8 cellular contexts compared by ENCODE assay signal in genomic region chr1:158095737-158096335, GRCh38.
A peak's percentile ranks its signal among the peaks of the same experiment; 100 is the strongest.
DNase-seq lines count a peak whose midpoint lies in the region; ATAC-seq and TF ChIP-seq lines count a peak whose summit lies in the region.

No MANE protein-coding gene starts in this region.

- no peaks in the 10 kb centered on the region for H3K79me2 ChIP-seq in PC-9 (ENCODE audit: low read depth)

- H3K9me2 ChIP-seq in PC-9 (ENCODE audit: insufficient read depth), result no peaks in the 10 kb centered on the region

- no peaks in the 10 kb centered on the region for H3K4me1 ChIP-seq in CD8-positive, alpha-beta T cell (ENCODE audit: insufficient read depth, low read length)
- H3K4me1 ChIP-seq in PC-9 (replicated peaks; ENCODE audit: insufficient read depth), result no peaks in the 10 kb centered on the region
- peaks cover 5% of the 10 kb centered on the region for H3K4me1 ChIP-seq in endodermal cell (ENCODE audit: control insufficient read depth, insufficient read depth, low read length)

- no peak overlapping the region for H3K27ac Mint-ChIP-seq in CD8-positive, alpha-beta T cell
- H3K27ac Mint-ChIP-seq in endodermal cell, result no peak overlapping the region
- no peak overlapping the region for H3K27ac Mint-ChIP-seq in natural killer cell treated with Interleukin-12 subunit alpha and Interleukin-12 subunit beta and Interleukin-15 and Interleukin-18, amount 100 ng/mL, for 72 hours

- peak; percentile 55 for ATAC-seq in CD8-positive, alpha-beta T cell
- peak; percentile 55 for ATAC-seq in GM21360 (IDR thresholded peaks at IDR 0.05; ENCODE audit: unreplicated experiment)
- peak; percentile 63 to 66 for ATAC-seq in natural killer cell treated with Interleukin-12 subunit alpha and Interleukin-12 subunit beta and Interleukin-15 and Interleukin-18, amount 100 ng/mL, for 72 hours
- ATAC-seq in GM18505 (IDR thresholded peaks at IDR 0.05; ENCODE audit: unreplicated experiment), result no peak
- no peak for ATAC-seq in GM21786 (IDR thresholded peaks at IDR 0.05; ENCODE audit: unreplicated experiment)
- no peak for ATAC-seq in GM21619 (IDR thresholded peaks at IDR 0.05; ENCODE audit: unreplicated experiment)

- TF ChIP-seq CTCF in CD8-positive, alpha-beta T cell (IDR thresholded peaks at IDR 0.05), result peak; percentile 22
- TF ChIP-seq CTCF in PC-9 (conservative IDR thresholded peaks at IDR 0.05) (peak; percentile 64), endodermal cell (conservative IDR thresholded peaks at IDR 0.05) (peak; percentile 95)

- DNase-seq in CD8-positive, alpha-beta T cell, result peak in 2 of 7 experiments; percentile 10 to 26
- no peak for DNase-seq in PC-9
- DNase-seq in endodermal cell, result peak; percentile 80
- DNase-seq in natural killer cell treated with Interleukin-12 subunit alpha and Interleukin-12 subunit beta and Interleukin-15 and Interleukin-18, amount 100 ng/mL, for 72 hours (ENCODE audit: low spot score), result no peak

- WGBS in endodermal cell (ENCODE audit: insufficient coverage in 1 of 2, insufficient read length in 1 of 2), 2 experiments, result 85 to 89% methylated on average over 3 to 4 of the region's 4 CpGs

- no peaks in the 10 kb centered on the region for H3K4me1 Mint-ChIP-seq in CD8-positive, alpha-beta T cell (ENCODE audit: low read depth)
- H3K4me1 Mint-ChIP-seq in endodermal cell, result peaks cover 19% of the 10 kb centered on the region
- no peaks in the 10 kb centered on the region for H3K4me1 Mint-ChIP-seq in natural killer cell treated with Interleukin-12 subunit alpha and Interleukin-12 subunit beta and Interleukin-15 and Interleukin-18, amount 100 ng/mL, for 72 hours (ENCODE audit: low read depth in 2 of 2)

- no peak overlapping the region for H3K4me2 ChIP-seq in PC-9

- no peaks in the 10 kb centered on the region for H3K36me3 ChIP-seq in CD8-positive, alpha-beta T cell (ENCODE audit: insufficient read depth, low read length)
- no peaks in the 10 kb centered on the region for H3K36me3 ChIP-seq in PC-9 (ENCODE audit: low read depth)
- H3K36me3 ChIP-seq in endodermal cell (ENCODE audit: control insufficient read depth, insufficient read depth, low read length), result peaks cover 15% of the 10 kb centered on the region

- no peak for TF ChIP-seq POLR2A in GM18505 (IDR thresholded peaks at IDR 0.05; ENCODE audit: borderline replicate concordance, extremely low read depth, insufficient read depth, insufficient read length)

- no peaks in the 10 kb centered on the region for H3F3A ChIP-seq in PC-9 (ENCODE audit: insufficient read depth, low read depth)

- H3K27me3 Mint-ChIP-seq in CD8-positive, alpha-beta T cell (ENCODE audit: low read depth), result no peaks in the 10 kb centered on the region
- H3K27me3 Mint-ChIP-seq in endodermal cell (ENCODE audit: insufficient read depth), result peaks cover 2% of the 10 kb centered on the region
- H3K27me3 Mint-ChIP-seq in natural killer cell treated with Interleukin-12 subunit alpha and Interleukin-12 subunit beta and Interleukin-15 and Interleukin-18, amount 100 ng/mL, for 72 hours, result peaks cover 0 to 4% of the 10 kb centered on the region in 2 donors

- no peak overlapping the region for H2AFZ ChIP-seq in PC-9

- H3K4me3 Mint-ChIP-seq in CD8-positive, alpha-beta T cell, result no peak overlapping the region
- no peak overlapping the region for H3K4me3 Mint-ChIP-seq in endodermal cell
- H3K4me3 Mint-ChIP-seq in natural killer cell treated with Interleukin-12 subunit alpha and Interleukin-12 subunit beta and Interleukin-15 and Interleukin-18, amount 100 ng/mL, for 72 hours, result no peak overlapping the region

- H3K36me3 Mint-ChIP-seq in CD8-positive, alpha-beta T cell, result no peaks in the 10 kb centered on the region
- H3K36me3 Mint-ChIP-seq in endodermal cell (ENCODE audit: low read depth), result peaks cover 22% of the 10 kb centered on the region
- no peaks in the 10 kb centered on the region for H3K36me3 Mint-ChIP-seq in natural killer cell treated with Interleukin-12 subunit alpha and Interleukin-12 subunit beta and Interleukin-15 and Interleukin-18, amount 100 ng/mL, for 72 hours

- CTCF ChIA-PET in CD8-positive, alpha-beta T cell (lab: Charles Lee), result interaction anchor here (0.6 to 4.3 kb wide), 6 partner anchors 9 to 976 kb away, joined by 3 to 59 read pairs (median 4); no protein-coding TSS in a partner anchor
- CTCF ChIA-PET in PC-9 (lab: Charles Lee), result interaction anchor here (1.1 kb wide), 1 partner anchor 22 kb away, joined by 3 read pairs; no protein-coding TSS in a partner anchor

- POLR2A ChIA-PET in CD8-positive, alpha-beta T cell (lab: Charles Lee), result no interaction called here
- POLR2A ChIA-PET in PC-9 (lab: Charles Lee; ENCODE audit: unreplicated experiment), result no interaction called here

- no peaks in the 10 kb centered on the region for H3K9me3 ChIP-seq in CD8-positive, alpha-beta T cell (ENCODE audit: low read length)
- no peaks in the 10 kb centered on the region for H3K9me3 ChIP-seq in PC-9 (ENCODE audit: insufficient read depth, low read depth)
- H3K9me3 ChIP-seq in endodermal cell (ENCODE audit: control insufficient read depth, low read length), result no peaks in the 10 kb centered on the region

- no peak overlapping the region for H3K27ac ChIP-seq in CD8-positive, alpha-beta T cell (ENCODE audit: low read depth, low read length)
- no peak overlapping the region for H3K27ac ChIP-seq in PC-9
- no peak overlapping the region for H3K27ac ChIP-seq in endodermal cell (ENCODE audit: low read depth, low read length)

- no peak overlapping the region for H3K4me3 ChIP-seq in CD8-positive, alpha-beta T cell (ENCODE audit: low read depth, low read length)
- H3K4me3 ChIP-seq in PC-9, result no peak overlapping the region
- H3K4me3 ChIP-seq in endodermal cell (ENCODE audit: low read length), result no peak overlapping the region

- intact Hi-C loops in CD8-positive, alpha-beta T cell (cut with DNase I, micrococcal nuclease), result loop anchor here (1.0 to 2.0 kb wide), 3 partner anchors 17 to 29 kb away; no protein-coding TSS in a partner anchor
- intact Hi-C loops in PC-9 (cut with micrococcal nuclease; ENCODE audit: unreplicated experiment), result no loop called here

- no peaks in the 10 kb centered on the region for H4K20me1 ChIP-seq in PC-9 (ENCODE audit: insufficient read depth)

- no peaks in the 10 kb centered on the region for H3K27me3 ChIP-seq in CD8-positive, alpha-beta T cell (ENCODE audit: insufficient read depth, low read length)
- no peaks in the 10 kb centered on the region for H3K27me3 ChIP-seq in PC-9 (ENCODE audit: insufficient read depth, low read depth)
- H3K27me3 ChIP-seq in endodermal cell (ENCODE audit: control insufficient read depth, insufficient read depth, low read length, poor library complexity, severe bottlenecking), result no peaks in the 10 kb centered on the region

- H3K9me3 Mint-ChIP-seq in CD8-positive, alpha-beta T cell, result no peaks in the 10 kb centered on the region
- H3K9me3 Mint-ChIP-seq in endodermal cell, result no peaks in the 10 kb centered on the region
- H3K9me3 Mint-ChIP-seq in natural killer cell treated with Interleukin-12 subunit alpha and Interleukin-12 subunit beta and Interleukin-15 and Interleukin-18, amount 100 ng/mL, for 72 hours, result no peaks in the 10 kb centered on the region

- no TSS peak for BruUV-seq in PC-9 (replicated peaks; lab: Mats Ljungman, UMichigan)

- no peak overlapping the region for H3K9ac ChIP-seq in endodermal cell (ENCODE audit: extremely low read depth, low read length, poor library complexity, severe bottlenecking)

Comparison
In these comparisons a context has a peak if more than half of its experiments do, and no peak if none do; other contexts are left out.
1. ATAC-seq: peak in CD8-positive, alpha-beta T cell (single experiment), GM21360 (single experiment) and natural killer cell treated with Interleukin-12 subunit alpha and Interleukin-12 subunit beta and Interleukin-15 and Interleukin-18, amount 100 ng/mL, for 72 hours (2 of 2); none in GM18505 (single experiment), GM21786 (single experiment) and GM21619 (single experiment).
2. CTCF ChIP-seq: peak in every context shown above with its lines; median percentile 95 in endodermal cell; 64 in PC-9; 22 in CD8-positive, alpha-beta T cell.